7 cellular contexts compared by ENCODE assay signal in genomic region chr12:103503546-103504480, GRCh38. TPM values are rescaled to one million over a fixed set of nuclear protein-coding genes. Genes with fewer than 3 reads are reported as not detected.
DNase-seq lines count a peak whose midpoint lies in the region; ATAC-seq and TF ChIP-seq lines count a peak whose summit lies in the region.

No MANE protein-coding gene starts in this region.

- H3K79me2 ChIP-seq in PC-3 (ENCODE audit: low read length): no peaks in the 10 kb centered on the region

- no peak for TF ChIP-seq POLR2A in lower leg skin (IDR thresholded peaks at IDR 0.05)

- intact Hi-C loops in PC-3 (cut with micrococcal nuclease) (no loop called here), lower leg skin (cut with DNase I; ENCODE audit: low total_unique reads) (no loop called here)

- no peak overlapping the region for H2AFZ ChIP-seq in PC-3 (ENCODE audit: low read length)

- no peaks in the 10 kb centered on the region for H4K20me1 ChIP-seq in PC-3 (ENCODE audit: low read length)

- POLR2A ChIA-PET in PC-3 (lab: Charles Lee; ENCODE audit: unreplicated experiment): no interaction called here

- no peaks in the 10 kb centered on the region for H3K9me3 Mint-ChIP-seq in activated naive CD4-positive, alpha-beta T cell treated with anti-CD3 and anti-CD28 coated beads, Interleukin-2, amount 10 ng/mL, durations not matched to agents 7 days and 5 days
- no peaks in the 10 kb centered on the region for H3K9me3 Mint-ChIP-seq in mesothelial cell of epicardium

- TF ChIP-seq CTCF in GM13976 (IDR thresholded peaks at IDR 0.05; ENCODE audit: borderline replicate concordance, control extremely low read depth, extremely low read depth, insufficient read depth, missing control alignments) (peak; percentile 77), PC-3 (conservative IDR thresholded peaks at IDR 0.05; ENCODE audit: low read depth, low read length) (peak; percentile 61), mesothelial cell of epicardium (IDR thresholded peaks at IDR 0.05; ENCODE audit: unreplicated experiment) (peak; percentile 49), lower leg skin (IDR thresholded peaks at IDR 0.05) (no peak)

- no peaks in the 10 kb centered on the region for H3K27me3 ChIP-seq in PC-3 (ENCODE audit: low read length)

- DNase-seq in GM13976 (ENCODE audit: low spot score): peak; percentile 59
- DNase-seq in PC-3: no peak
- peak; percentile 65 for DNase-seq in activated naive CD4-positive, alpha-beta T cell treated with anti-CD3 and anti-CD28 coated beads, Interleukin-2, amount 10 ng/mL, durations not matched to agents 7 days and 5 days
- DNase-seq in mesothelial cell of epicardium (ENCODE audit: low spot score in 2 of 2, unreplicated experiment in 2 of 2): no peak
- DNase-seq in lower leg skin (ENCODE audit: low spot score in 2 of 2): no peak

- 87 to 91% methylated on average over 11 to 13 of the region's 14 CpGs for WGBS in lower leg skin, 2 donors

- H3K27me3 Mint-ChIP-seq in activated naive CD4-positive, alpha-beta T cell treated with anti-CD3 and anti-CD28 coated beads, Interleukin-2, amount 10 ng/mL, durations not matched to agents 7 days and 5 days: no peaks in the 10 kb centered on the region
- H3K27me3 Mint-ChIP-seq in mesothelial cell of epicardium (ENCODE audit: low read depth): peaks cover 35% of the 10 kb centered on the region

- H3K36me3 ChIP-seq in PC-3 (ENCODE audit: low read depth, low read length): no peaks in the 10 kb centered on the region

- no peaks in the 10 kb centered on the region for H3F3A ChIP-seq in PC-3 (ENCODE audit: low read length, unreplicated experiment)

- in situ Hi-C loops in GM13976 (cut with MboI; ENCODE audit: low sequenced_read_pairs, unreplicated experiment): no loop called here

- no peak overlapping the region for H3K4me2 ChIP-seq in PC-3 (ENCODE audit: low read length)

- ATAC-seq in PC-3 (no peak), HG02763 (IDR thresholded peaks at IDR 0.05; ENCODE audit: unreplicated experiment) (no peak), HG03439 (IDR thresholded peaks at IDR 0.05; ENCODE audit: unreplicated experiment) (no peak)

- H3K4me3 Mint-ChIP-seq in activated naive CD4-positive, alpha-beta T cell treated with anti-CD3 and anti-CD28 coated beads, Interleukin-2, amount 10 ng/mL, durations not matched to agents 7 days and 5 days: no peak overlapping the region
- no peak overlapping the region for H3K4me3 Mint-ChIP-seq in mesothelial cell of epicardium

- H3K9me3 ChIP-seq in PC-3 (ENCODE audit: low read length): no peaks in the 10 kb centered on the region

- no peak overlapping the region for H3K4me3 ChIP-seq in PC-3 (ENCODE audit: low read length)
- no peak overlapping the region for H3K4me3 ChIP-seq in lower leg skin (ENCODE audit: low read depth, poor library complexity, severe bottlenecking)

- no TSS peak for BruUV-seq in PC-3 (replicated peaks; lab: Mats Ljungman, UMichigan)

- no peak overlapping the region for H3K9ac ChIP-seq in PC-3 (ENCODE audit: low read length)

- no peaks in the 10 kb centered on the region for H3K9me2 ChIP-seq in PC-3 (replicated peaks; ENCODE audit: low read length)

- peaks cover 24% of the 10 kb centered on the region for H3K4me1 ChIP-seq in PC-3 (ENCODE audit: insufficient read depth, low read length)

- no peak overlapping the region for H3K27ac ChIP-seq in PC-3 (ENCODE audit: low read length)

- H3K36me3 Mint-ChIP-seq in activated naive CD4-positive, alpha-beta T cell treated with anti-CD3 and anti-CD28 coated beads, Interleukin-2, amount 10 ng/mL, durations not matched to agents 7 days and 5 days: no peaks in the 10 kb centered on the region
- no peaks in the 10 kb centered on the region for H3K36me3 Mint-ChIP-seq in mesothelial cell of epicardium

- CTCF ChIA-PET in PC-3 (lab: Charles Lee): no interaction called here
- CTCF ChIA-PET in activated naive CD4-positive, alpha-beta T cell treated with anti-CD3 and anti-CD28 coated beads, Interleukin-2, amount 10 ng/mL, durations not matched to agents 7 days and 5 days (lab: Charles Lee): interaction anchor here (0.7 to 2.0 kb wide), 4 partner anchors 45 to 555 kb away, joined by 3 to 9 read pairs (median 5); no protein-coding TSS in a partner anchor

- H3K27ac Mint-ChIP-seq in activated naive CD4-positive, alpha-beta T cell treated with anti-CD3 and anti-CD28 coated beads, Interleukin-2, amount 10 ng/mL, durations not matched to agents 7 days and 5 days: no peak overlapping the region
- H3K27ac Mint-ChIP-seq in mesothelial cell of epicardium: no peak overlapping the region

- H3K4me1 Mint-ChIP-seq in activated naive CD4-positive, alpha-beta T cell treated with anti-CD3 and anti-CD28 coated beads, Interleukin-2, amount 10 ng/mL, durations not matched to agents 7 days and 5 days: peaks cover 3% of the 10 kb centered on the region
- H3K4me1 Mint-ChIP-seq in mesothelial cell of epicardium: no peaks in the 10 kb centered on the region

RNA-seq across cellular contexts. Expression of gene C12orf42, which starts 8.0 kb away (rescaled TPM):
- not detected in 2 replicates for total RNA-seq in PC-3 (2014; rRNA removed)
- 0.11 to 0.18 TPM in 2 of 3 replicates, not detected in the other for total RNA-seq in mesothelial cell of epicardium
- total RNA-seq in lower leg skin: not detected

Comparison
In these comparisons a context has a peak if more than half of its experiments do, and no peak if none do; other contexts are left out.
1. DNase-seq: peak in GM13976 (single experiment) and activated naive CD4-positive, alpha-beta T cell treated with anti-CD3 and anti-CD28 coated beads, Interleukin-2, amount 10 ng/mL, durations not matched to agents 7 days and 5 days (single experiment); none in PC-3 (single experiment), mesothelial cell of epicardium (0 of 2) and lower leg skin (0 of 2).
2. CTCF ChIP-seq: peak in GM13976 (single experiment), PC-3 (single experiment) and mesothelial cell of epicardium (single experiment); none in lower leg skin (0 of 3).